Comparison of ENCODE assay signal across 9 cellular contexts in the genomic region with DNA sequence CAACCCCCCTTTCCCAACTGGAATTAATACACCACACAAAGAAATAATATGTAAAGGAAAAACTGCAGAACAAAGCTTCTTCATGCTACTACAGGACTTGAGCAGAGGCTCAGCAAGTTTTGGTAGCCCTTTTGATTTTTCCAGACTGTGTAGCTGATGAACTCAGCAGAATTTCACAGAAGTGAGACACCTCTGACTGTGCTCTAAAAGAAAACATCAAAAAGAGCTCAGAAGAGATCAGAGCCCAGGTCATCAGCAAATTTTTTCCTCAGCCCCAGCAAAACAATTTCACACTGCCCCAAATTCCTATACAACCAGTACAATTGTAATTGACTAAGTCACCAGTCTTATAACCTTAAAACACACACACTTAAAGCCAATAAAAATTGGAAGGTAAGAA. TPM values are rescaled to one million over a fixed set of nuclear protein-coding genes. Genes with fewer than 3 reads are reported as not detected.
DNase-seq lines count a peak whose midpoint lies in the region; TF ChIP-seq lines count a peak whose summit lies in the region.
"Had no signal": no experiment of that assay in that cellular context is flagged by ENCODE, and none has a peak within 500 bp of the region (broad histone marks: within the 10 kb centered on the region; RNA-seq: fewer than 3 reads in every experiment).

No MANE protein-coding gene starts in this region.

- peak overlapping the region; percentile 43 for H3K27ac ChIP-seq in GM23248
- peak overlapping the region; percentile 52 for H3K27ac ChIP-seq in SK-N-MC
- peak overlapping the region in 41 of 59 donors; percentile 0 to 70 (median 49) for H3K27ac ChIP-seq in dorsolateral prefrontal cortex
- H3K27ac ChIP-seq in osteoblast (ENCODE audit: low read depth, low read length), result peak overlapping the region; percentile 62

- H3K27me3 ChIP-seq in GM23248 (replicated peaks; ENCODE audit: insufficient read depth), result no peaks in the 10 kb centered on the region
- no peaks in the 10 kb centered on the region for H3K27me3 ChIP-seq in dorsolateral prefrontal cortex
- H3K27me3 ChIP-seq in osteoblast (ENCODE audit: insufficient read depth, low read length), result no peaks in the 10 kb centered on the region

- no peak overlapping the region for H2AFZ ChIP-seq in GM23248
- no peak overlapping the region for H2AFZ ChIP-seq in osteoblast (ENCODE audit: low read length)

- peaks cover 48% of the 10 kb centered on the region for H3K36me3 ChIP-seq in GM23248 (ENCODE audit: low read depth)
- H3K36me3 ChIP-seq in SK-N-MC (ENCODE audit: insufficient read depth, low read length), result peaks cover 82% of the 10 kb centered on the region
- peaks cover 64% of the 10 kb centered on the region for H3K36me3 ChIP-seq in osteoblast (ENCODE audit: insufficient read depth, low read length)

- TF ChIP-seq CTCF in dorsolateral prefrontal cortex (IDR thresholded peaks at IDR 0.05 in 54 of 56, conservative IDR thresholded peaks at IDR 0.05 in 2 of 56; ENCODE audit: low read depth in 1 of 56, partially characterized antibody in 56 of 56) (no peak), osteoblast (IDR thresholded peaks at IDR 0.05; ENCODE audit: extremely low read depth, low read depth, low read length) (no peak)

- peaks cover 40% of the 10 kb centered on the region for H3F3A ChIP-seq in GM23248 (ENCODE audit: insufficient read depth)

- peak overlapping the region; percentile 2 for H3K4me2 ChIP-seq in GM23248 (ENCODE audit: unreplicated experiment)
- H3K4me2 ChIP-seq in osteoblast (ENCODE audit: insufficient read depth, low read length), result peak overlapping the region; percentile 33

- H4K20me1 ChIP-seq in GM23248 (ENCODE audit: insufficient read depth) (no peaks in the 10 kb centered on the region), osteoblast (ENCODE audit: insufficient read depth, low read length) (peaks cover 5% of the 10 kb centered on the region)

- no peaks in the 10 kb centered on the region for H3K9me2 ChIP-seq in GM23248 (ENCODE audit: insufficient read depth)

- H3K4me3 ChIP-seq in GM23248, result no peak overlapping the region
- no peak overlapping the region for H3K4me3 ChIP-seq in SK-N-MC
- no peak overlapping the region for H3K4me3 ChIP-seq in dorsolateral prefrontal cortex
- no peak overlapping the region for H3K4me3 ChIP-seq in osteoblast (ENCODE audit: insufficient read depth, low read length)

- intact Hi-C loops in dorsolateral prefrontal cortex (cut with DNase I), result no loop called here

- DNase-seq in GM23248 (peak; percentile 57), SK-N-MC (ENCODE audit: low read depth, low spot score) (no peak), dorsolateral prefrontal cortex (no peak), osteoblast (ENCODE audit: insufficient read length, low spot score, missing footprints) (no peak), middle frontal gyrus (ENCODE audit: extremely low spot score, low spot score) (no peak), hepatic stellate cell (ENCODE audit: low spot score) (no peak), retina (no peak)
- DNase-seq: DMS 273 treated with DMSO at 0.1 percent for 48 hours, NCI-H526 treated with DMSO at 0.1 percent for 48 hours had no signal

- no peaks in the 10 kb centered on the region for H3K9me3 ChIP-seq in GM23248 (ENCODE audit: low read depth)
- no peaks in the 10 kb centered on the region for H3K9me3 ChIP-seq in SK-N-MC (ENCODE audit: low read depth, low read length)
- H3K9me3 ChIP-seq in osteoblast (ENCODE audit: low read depth, low read length), result no peaks in the 10 kb centered on the region

- in situ Hi-C loops in GM23248 (cut with MboI), result no loop called here

- H3K9ac ChIP-seq in GM23248 (peak overlapping the region; percentile 6; the same call in 1 of the 2 replicates), SK-N-MC (ENCODE audit: insufficient read length) (no peak overlapping the region)

- H3K4me1 ChIP-seq in GM23248 (ENCODE audit: insufficient read depth) (peaks cover 28% of the 10 kb centered on the region), osteoblast (ENCODE audit: insufficient read depth, low read length) (peaks cover 27% of the 10 kb centered on the region)

- H3K79me2 ChIP-seq in GM23248 (ENCODE audit: insufficient read depth), result 0 out of 2 replicates have a peak, but pooled peaks cover 12% of the 10 kb centered on the region
- H3K79me2 ChIP-seq in osteoblast (ENCODE audit: insufficient read depth, low read length), result peaks cover 8% of the 10 kb centered on the region

RNA-seq across cellular contexts. Expression of gene TTC19, which starts 38.0 kb away (rescaled TPM):
- 41.7 and 45.3 TPM in 2 replicates for total RNA-seq in GM23248 (2014; rRNA removed; shearing (Covaris generic))
- 26.3 and 27.9 TPM in 2 replicates for polyA plus RNA-seq in GM23248 (2016; fragmentation: Nextera tagmentation; extraction: Ambion mirVana)
- total RNA-seq in dorsolateral prefrontal cortex, result 10 to 100 TPM; 45.3 to 87.4 (median 67.2) TPM
- total RNA-seq in osteoblast, result 31.8 and 39.8 TPM in 2 replicates

RNA-seq across cellular contexts. Expression of gene ZSWIM7, which starts 38.1 kb away (rescaled TPM):
- 12.4 and 13.5 TPM in 2 replicates for total RNA-seq in GM23248 (2014; rRNA removed; shearing (Covaris generic))
- 25.8 and 29.1 TPM in 2 replicates for polyA plus RNA-seq in GM23248 (2016; fragmentation: Nextera tagmentation; extraction: Ambion mirVana)
- total RNA-seq in dorsolateral prefrontal cortex (10 to 100 TPM; 12.9 to 53.0 (median 25.6) TPM), osteoblast (11.6 and 14.7 TPM in 2 replicates)
